22 cellular contexts compared by ENCODE assay signal in genomic region chrX:136198678-136199243, GRCh38. TPM values are rescaled to one million over a fixed set of nuclear protein-coding genes. Genes with fewer than 3 reads are reported as not detected.
DNase-seq lines count a peak whose midpoint lies in the region; ATAC-seq and TF ChIP-seq lines count a peak whose summit lies in the region.
"Had no signal": no experiment of that assay in that cellular context is flagged by ENCODE, and none has a peak within 500 bp of the region (broad histone marks: within the 10 kb centered on the region; RNA-seq: fewer than 3 reads in every experiment).

No MANE protein-coding gene starts in this region.

- H3K4me3 ChIP-seq in right atrium auricular region (peak overlapping the region; percentile 30 to 40), fibroblast of mammary gland (ENCODE audit: control insufficient read depth, low read depth, low read length) (no peak overlapping the region), rectal smooth muscle tissue (ENCODE audit: low read length) (peak overlapping the region; percentile 30), vagina (peak overlapping the region; percentile 18 to 33)
- H3K4me3 ChIP-seq: A549 had no signal

- no peak for TF ChIP-seq CTCF in right atrium auricular region (IDR thresholded peaks at IDR 0.05)
- no peak for TF ChIP-seq CTCF in fibroblast of mammary gland (conservative IDR thresholded peaks at IDR 0.05; ENCODE audit: control insufficient read depth, insufficient read depth, low read depth, low read length)
- TF ChIP-seq CTCF in vagina (IDR thresholded peaks at IDR 0.05): no peak
- no peak for TF ChIP-seq CTCF in GM10266 (IDR thresholded peaks at IDR 0.05; ENCODE audit: control insufficient read depth, insufficient read depth, low read depth, missing control alignments)

- H3K27me3 ChIP-seq in right atrium auricular region (no peaks in the 10 kb centered on the region), rectal smooth muscle tissue (ENCODE audit: control insufficient read depth, insufficient read depth, low read length) (no peaks in the 10 kb centered on the region), vagina (no peaks in the 10 kb centered on the region)

- no peak for TF ChIP-seq POLR2A in vagina (IDR thresholded peaks at IDR 0.05)

- no peak overlapping the region for H3K9ac ChIP-seq in rectal smooth muscle tissue (ENCODE audit: low read length)

- H3K9me3 ChIP-seq in right atrium auricular region: no peaks in the 10 kb centered on the region
- no peaks in the 10 kb centered on the region for H3K9me3 ChIP-seq in vagina
- H3K9me3 ChIP-seq: A549 had no signal

- no peak for DNase-seq in right atrium auricular region (ENCODE audit: low spot score)
- no peak for DNase-seq in cardiac septum (ENCODE audit: low spot score)
- peak; percentile 72 for DNase-seq in fibroblast of mammary gland (ENCODE audit: low read depth)
- no peak for DNase-seq in vagina (ENCODE audit: extremely low spot score in 2 of 2)
- no peak for DNase-seq in NCI-H1417 treated with DMSO at 0.1 percent for 48 hours (lab: John Stamatoyannopoulos, UW)
- DNase-seq in GM10266 (ENCODE audit: extremely low spot score): no peak
- DNase-seq: activated CD4-positive, alpha-beta memory T cell treated with anti-CD3 and anti-CD28 coated beads for 36 hours; activated CD4-positive, CD25-positive, alpha-beta regulatory T cell; activated gamma-delta T cell; activated T-cell treated with anti-CD3 and anti-CD28 coated beads for 4 hours; CD4-positive, alpha-beta memory T cell; dermis blood vessel endothelial cell; GDM1; GOT3; NCI-H1092 treated with DMSO at 0.1 percent for 48 hours; NCI-H446 treated with DMSO at 0.1 percent for 48 hours; RPMI8226; stimulated activated CD8-positive, alpha-beta memory T cell treated with anti-CD3 and anti-CD28 coated beads, Interleukin-4, amount 100 ng/mL, for 48 hours; substantia nigra had no signal

- H3K27ac ChIP-seq in right atrium auricular region: peak overlapping the region; percentile 58 to 84
- peak overlapping the region; percentile 74 for H3K27ac ChIP-seq in rectal smooth muscle tissue (ENCODE audit: low read depth, low read length)
- H3K27ac ChIP-seq in vagina: peak overlapping the region; percentile 68
- H3K27ac ChIP-seq: A549 had no signal

- peaks cover 0 to 43% of the 10 kb centered on the region in 2 donors for H3K4me1 ChIP-seq in right atrium auricular region
- peaks cover 20% of the 10 kb centered on the region for H3K4me1 ChIP-seq in rectal smooth muscle tissue (ENCODE audit: control insufficient read depth, insufficient read depth, low read length)
- H3K4me1 ChIP-seq in vagina: peaks cover 28% of the 10 kb centered on the region

- H3K36me3 ChIP-seq in right atrium auricular region (peaks cover 27% of the 10 kb centered on the region), rectal smooth muscle tissue (ENCODE audit: control insufficient read depth, insufficient read depth, low read length) (no peaks in the 10 kb centered on the region), vagina (no peaks in the 10 kb centered on the region)

- no peak for ATAC-seq in HG03439 (IDR thresholded peaks at IDR 0.05; ENCODE audit: unreplicated experiment)
- ATAC-seq: A549 had no signal

- intact Hi-C loops in cardiac septum (cut with DNase I) (no loop called here), vagina (cut with DNase I) (no loop called here)

RNA-seq across cellular contexts. Expression of gene FHL1, which starts 51.4 kb away (rescaled TPM):
- 1,000 to 10,000 TPM in 1 of 2 donors, 100 to 1,000 TPM in 1; 869 to 2,468 TPM for total RNA-seq in right atrium auricular region
- total RNA-seq in cardiac septum: 3,112 TPM
- 337 TPM for total RNA-seq in vagina

RNA-seq across cellular contexts. Expression of gene MAP7D3, which starts 52.4 kb away (rescaled TPM):
- 10 to 100 TPM; 10.8 to 13.4 TPM for total RNA-seq in right atrium auricular region
- 15.6 TPM for total RNA-seq in cardiac septum
- total RNA-seq in vagina: 15.0 TPM
